Comparison of ENCODE assay signal across 8 cellular contexts in genomic region chr2:183248866-183249567, GRCh38.
DNase-seq lines count a peak whose midpoint lies in the region; ATAC-seq and TF ChIP-seq lines count a peak whose summit lies in the region.

No MANE protein-coding gene starts in this region.

- ATAC-seq in gastrocnemius medialis (no peak), GM18505 (IDR thresholded peaks at IDR 0.05; ENCODE audit: unreplicated experiment) (no peak)
- no peak for ATAC-seq in effector memory CD8-positive, alpha-beta T cell (replicated peaks)

- H3K27ac Mint-ChIP-seq in MCF 10A (ENCODE audit: low read depth, unreplicated experiment): no peak overlapping the region
- H3K27ac Mint-ChIP-seq in effector memory CD8-positive, alpha-beta T cell: no peak overlapping the region

- H3K27me3 ChIP-seq in breast epithelium (no peaks in the 10 kb centered on the region), Peyer's patch (no peaks in the 10 kb centered on the region), gastrocnemius medialis (no peaks in the 10 kb centered on the region)

- H3K27ac ChIP-seq in breast epithelium (no peak overlapping the region), Peyer's patch (no peak overlapping the region), gastrocnemius medialis (no peak overlapping the region)

- in situ Hi-C loops in gastrocnemius medialis (cut with MboI; ENCODE audit: low sequenced_read_pairs in 4 of 4): no loop called here

- intact Hi-C loops in MCF 10A (cut with micrococcal nuclease) (loop anchor here (1.0 to 10.0 kb wide), 5 partner anchors 111 to 1346 kb away; partner anchors contain the start of gene ZNF804A), breast epithelium (cut with DNase I; ENCODE audit: low total_unique reads) (loop anchor here (10.0 kb wide), 1 partner anchor 1666 kb away; no protein-coding TSS in a partner anchor), gastrocnemius medialis (cut with DNase I; ENCODE audit: low total_unique reads) (no loop called here)

- no peaks in the 10 kb centered on the region for H3K4me1 Mint-ChIP-seq in MCF 10A (ENCODE audit: insufficient read depth, unreplicated experiment)
- no peaks in the 10 kb centered on the region for H3K4me1 Mint-ChIP-seq in effector memory CD8-positive, alpha-beta T cell (ENCODE audit: low read depth in 2 of 2)

- DNase-seq in MCF 10A (ENCODE audit: unreplicated experiment) (peak; percentile 54), breast epithelium (ENCODE audit: low spot score in 2 of 2) (no peak), HS-5 (ENCODE audit: low read depth) (peak; percentile 51), Peyer's patch (no peak), fibroblast of gingiva (ENCODE audit: low read depth) (peak; percentile 28), gastrocnemius medialis (no peak)
- DNase-seq in effector memory CD8-positive, alpha-beta T cell: no peak

- CTCF ChIA-PET in MCF 10A (lab: Yijun Ruan, JAX): interaction anchor here (0.6 to 11.7 kb wide), 40 partner anchors 10 to 1652 kb away, joined by 3 to 208 read pairs (median 4); no protein-coding TSS in a partner anchor

- H3K27me3 Mint-ChIP-seq in MCF 10A (ENCODE audit: insufficient read depth, unreplicated experiment): no peaks in the 10 kb centered on the region
- peaks cover 0 to 16% of the 10 kb centered on the region in 2 donors for H3K27me3 Mint-ChIP-seq in effector memory CD8-positive, alpha-beta T cell

- no peaks in the 10 kb centered on the region for H3K36me3 ChIP-seq in breast epithelium
- H3K36me3 ChIP-seq in Peyer's patch: no peaks in the 10 kb centered on the region
- H3K36me3 ChIP-seq in gastrocnemius medialis: no peaks in the 10 kb centered on the region

- H3K36me3 Mint-ChIP-seq in MCF 10A (ENCODE audit: insufficient read depth, unreplicated experiment): no peaks in the 10 kb centered on the region
- H3K36me3 Mint-ChIP-seq in effector memory CD8-positive, alpha-beta T cell (ENCODE audit: insufficient read depth): no peaks in the 10 kb centered on the region

- H3K4me3 ChIP-seq in breast epithelium (no peak overlapping the region), Peyer's patch (no peak overlapping the region), gastrocnemius medialis (no peak overlapping the region)

- H3K9me3 ChIP-seq in breast epithelium (no peaks in the 10 kb centered on the region), Peyer's patch (no peaks in the 10 kb centered on the region), gastrocnemius medialis (no peaks in the 10 kb centered on the region)

- H3K9me3 Mint-ChIP-seq in MCF 10A (ENCODE audit: unreplicated experiment): no peaks in the 10 kb centered on the region
- no peaks in the 10 kb centered on the region for H3K9me3 Mint-ChIP-seq in effector memory CD8-positive, alpha-beta T cell

- no TSS peak for BruUV-seq in MCF 10A (replicated peaks; lab: Mats Ljungman, UMichigan)

- TF ChIP-seq POLR2A in breast epithelium (IDR thresholded peaks at IDR 0.05) (no peak), Peyer's patch (IDR thresholded peaks at IDR 0.05) (no peak), gastrocnemius medialis (IDR thresholded peaks at IDR 0.05) (no peak), GM18505 (IDR thresholded peaks at IDR 0.05; ENCODE audit: borderline replicate concordance, extremely low read depth, insufficient read depth, insufficient read length) (no peak)

- H3K4me1 ChIP-seq in breast epithelium (no peaks in the 10 kb centered on the region), Peyer's patch (no peaks in the 10 kb centered on the region), gastrocnemius medialis (no peaks in the 10 kb centered on the region)

- TF ChIP-seq CTCF in MCF 10A (IDR thresholded peaks at IDR 0.05; ENCODE audit: unreplicated experiment): peak; percentile 31
- TF ChIP-seq CTCF in breast epithelium (IDR thresholded peaks at IDR 0.05): peak in 1 of 3 donors; percentile 38
- peak in 4 of 6 experiments; percentile 39 to 60 (median 53) for TF ChIP-seq CTCF in Peyer's patch (IDR thresholded peaks at IDR 0.05)
- peak; percentile 18 to 50 (median 42) for TF ChIP-seq CTCF in gastrocnemius medialis (IDR thresholded peaks at IDR 0.05 in 4 of 5, conservative IDR thresholded peaks at IDR 0.05 in 1 of 5)

- POLR2A ChIA-PET in MCF 10A (lab: Yijun Ruan, JAX): interaction anchor here (0.6 to 0.9 kb wide), 4 partner anchors 11 to 72 kb away, joined by 3 to 4 read pairs (median 3); no protein-coding TSS in a partner anchor

- H3K4me3 Mint-ChIP-seq in MCF 10A (ENCODE audit: unreplicated experiment): no peak overlapping the region
- H3K4me3 Mint-ChIP-seq in effector memory CD8-positive, alpha-beta T cell: no peak overlapping the region

Comparison
In these comparisons a context has a peak if more than half of its experiments do, and no peak if none do; other contexts are left out.
1. DNase-seq: peak in MCF 10A (single experiment), HS-5 (single experiment) and fibroblast of gingiva (single experiment); none in breast epithelium (0 of 2), Peyer's patch (0 of 3), gastrocnemius medialis (0 of 2) and effector memory CD8-positive, alpha-beta T cell (0 of 3).